ENCODE assay signal across 27 cellular contexts in the genomic region with DNA sequence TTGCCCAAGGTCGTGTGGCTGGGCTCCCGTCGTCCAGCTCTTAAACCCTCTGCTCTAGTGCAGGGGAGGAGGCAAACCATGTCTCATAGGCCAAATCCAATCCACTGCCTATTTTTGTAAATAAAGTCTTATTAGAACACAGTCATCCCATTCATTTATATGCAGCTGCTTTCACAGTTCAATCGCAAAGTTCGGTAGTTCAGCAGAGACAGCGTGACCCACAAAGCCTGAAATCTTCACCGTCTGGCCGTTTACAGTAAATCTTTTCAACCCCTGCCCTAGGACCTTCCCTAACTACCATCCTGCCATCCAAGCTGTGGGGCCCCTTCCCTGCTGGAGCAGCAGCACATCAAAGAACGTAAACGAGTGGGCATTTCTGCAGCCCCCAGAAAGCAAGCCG.
"Had no signal": no experiment of that assay in that cellular context is flagged by ENCODE, and none has a peak within 500 bp of the region (broad histone marks: within the 10 kb centered on the region; RNA-seq: fewer than 3 reads in every experiment).

No MANE protein-coding gene starts in this region.

- H3K27me3 ChIP-seq: brain microvascular endothelial cell had no signal

- DNase-seq: activated B cell treated with CpG ODN at 0.5 μM for 24 hours; activated CD4-positive, alpha-beta T cell treated with anti-CD3 and anti-CD28 coated beads for 48 hours; activated CD4-positive, alpha-beta T cell treated with anti-CD3 and anti-CD28 coated beads, Interleukin-2, amount 50 U/mL, for 1 hour; activated CD4-positive, alpha-beta T cell treated with anti-CD3 and anti-CD28 coated beads, Interleukin-2, amount 50 U/mL, for 48 hours; activated CD8-positive, alpha-beta memory T cell treated with anti-CD3 and anti-CD28 coated beads for 24 hours; activated CD8-positive, alpha-beta T cell treated with anti-CD3 and anti-CD28 coated beads for 36 hours; activated effector memory CD4-positive, alpha-beta T cell treated with anti-CD3 and anti-CD28 coated beads, Interleukin-2, amount 50 U/mL, for 16 hours; activated naive CD4-positive, alpha-beta T cell treated with anti-CD3 and anti-CD28 coated beads, Interleukin-2, amount 10 ng/mL, durations not matched to agents 7 days and 5 days; activated naive CD8-positive, alpha-beta T cell treated with anti-CD3 and anti-CD28 coated beads, Interleukin-2, amount 10 ng/mL, durations not matched to agents 7 days and 5 days; activated T-cell treated with anti-CD3 and anti-CD28 coated beads, Interleukin-2, amount 50 U/mL, for 48 hours; anterior cingulate cortex; brain microvascular endothelial cell; dorsolateral prefrontal cortex; effector memory CD4-positive, alpha-beta T cell; endodermal cell; foreskin fibroblast; head of caudate nucleus; T-helper 17 cell; T1000; WERI-Rb-1 had no signal

- FAIRE-seq: astrocyte, bronchial epithelial cell, frontal cortex had no signal

- H3K4me3 ChIP-seq: coronary artery, dorsolateral prefrontal cortex had no signal

- H3K27ac ChIP-seq: brain microvascular endothelial cell, coronary artery, dorsolateral prefrontal cortex, WERI-Rb-1 had no signal

- H3K36me3 ChIP-seq: brain microvascular endothelial cell had no signal

- ATAC-seq: activated CD4-positive, CD25-positive, alpha-beta regulatory T cell treated with anti-CD3 and anti-CD28 coated beads, Interleukin-2, amount 50 U/mL, for 24 hours; activated CD8-positive, alpha-beta T cell treated with anti-CD3 and anti-CD28 coated beads for 36 hours; activated naive CD4-positive, alpha-beta T cell treated with anti-CD3 and anti-CD28 coated beads, Interleukin-2, amount 50 U/mL, for 72 hours; esophagus mucosa; T-helper 17 cell had no signal
